8 cellular contexts compared by ENCODE assay signal in the genomic region with DNA sequence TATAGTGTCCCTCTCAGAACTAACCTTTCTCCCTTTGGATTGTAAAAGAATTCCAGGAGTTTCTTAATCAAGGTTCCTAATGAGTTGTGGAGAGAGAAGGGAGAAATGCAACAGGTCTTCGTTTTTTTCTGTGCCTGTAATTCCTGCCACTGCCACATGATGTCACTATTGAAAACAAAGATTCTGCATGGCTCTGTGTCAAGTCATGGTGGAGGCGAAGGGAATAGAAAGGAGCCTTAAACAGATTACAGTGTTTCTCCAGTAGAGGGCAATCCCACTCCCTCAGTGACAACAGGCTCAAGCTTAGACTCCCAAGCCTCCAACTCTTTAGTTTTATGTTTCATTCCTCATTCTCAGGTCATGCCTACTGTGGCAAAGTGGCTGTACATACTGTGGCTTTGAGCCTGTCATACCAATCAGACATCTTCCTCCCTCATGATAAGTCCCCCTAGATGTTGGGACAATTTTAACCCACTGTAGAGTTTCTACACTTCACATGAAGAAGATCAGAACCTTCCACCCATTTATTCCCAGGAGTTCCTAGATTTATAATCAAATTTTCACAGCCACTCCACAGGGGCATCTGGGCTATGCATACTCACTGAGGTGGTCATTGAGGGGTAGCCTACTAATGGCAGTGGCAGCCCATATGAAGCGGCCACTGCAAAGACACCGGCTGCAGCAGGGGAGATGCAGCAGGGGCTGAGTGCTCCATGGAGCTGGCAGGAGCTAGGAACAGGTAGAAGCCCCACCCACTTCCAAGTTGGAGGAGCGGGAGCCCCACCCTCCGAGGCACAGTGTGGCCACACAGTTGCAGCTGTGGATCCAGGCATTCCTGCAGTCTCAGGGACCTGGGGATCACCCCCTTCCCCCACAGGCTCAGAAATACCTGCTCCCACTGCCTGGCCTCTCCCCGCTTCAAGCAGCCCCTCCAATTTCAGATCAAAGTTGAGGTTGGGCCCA.
DNase-seq lines count a peak whose midpoint lies in the region; ATAC-seq, FAIRE-seq and TF ChIP-seq lines count a peak whose summit lies in the region.

No MANE protein-coding gene starts in this region.

- intact Hi-C loops in endothelial cell of umbilical vein (cut with micrococcal nuclease) = loop anchor here (1.0 kb wide), 1 partner anchor 72 kb away; no protein-coding TSS in a partner anchor

- H3K9me1 ChIP-seq in endothelial cell of umbilical vein (replicated peaks; ENCODE audit: control insufficient read depth, extremely low read depth, insufficient read depth, low read length) = no peaks in the 10 kb centered on the region

- no TSS peak for BruUV-seq in endothelial cell of umbilical vein (replicated peaks; lab: Mats Ljungman, UMichigan)

- peaks cover 8% of the 10 kb centered on the region for H3F3A ChIP-seq in smooth muscle cell (ENCODE audit: low read depth)

- POLR2A ChIA-PET in endothelial cell of umbilical vein (lab: Charles Lee) = no interaction called here

- no peaks in the 10 kb centered on the region for H3K79me2 ChIP-seq in DND-41 (ENCODE audit: insufficient read depth, low read length)
- no peaks in the 10 kb centered on the region for H3K79me2 ChIP-seq in endothelial cell of umbilical vein (ENCODE audit: control insufficient read depth, insufficient read depth, low read length)
- H3K79me2 ChIP-seq in smooth muscle cell (ENCODE audit: low read depth) = no peaks in the 10 kb centered on the region

- FAIRE-seq in endothelial cell of umbilical vein (lab: Jason Lieb, UNC) = peak; percentile 59

- H3K4me3 ChIP-seq in DND-41 (ENCODE audit: low read depth in 1 of 2, low read length in 2 of 2) (no peak overlapping the region), endothelial cell of umbilical vein (replicated peaks in 1 of 3; ENCODE audit: insufficient read depth in 1 of 3, low read depth in 1 of 3, low read length in 3 of 3) (no peak overlapping the region), smooth muscle cell (no peak overlapping the region)

- no peak overlapping the region for H3K9ac ChIP-seq in DND-41 (ENCODE audit: low read depth, low read length)
- no peak overlapping the region for H3K9ac ChIP-seq in endothelial cell of umbilical vein (replicated peaks; ENCODE audit: extremely low read depth, insufficient read depth, low read length)
- no peak overlapping the region for H3K9ac ChIP-seq in smooth muscle cell (ENCODE audit: low read depth)

- TF ChIP-seq POLR2A in endothelial cell of umbilical vein (IDR thresholded peaks at IDR 0.05; ENCODE audit: low read depth, low read length) = no peak

- ATAC-seq in DND-41 (ENCODE audit: insufficient read depth, low read depth) = peak; percentile 42; the same call in 2 of the 3 replicates
- peak; percentile 65 for ATAC-seq in GM21619 (IDR thresholded peaks at IDR 0.05; ENCODE audit: unreplicated experiment)
- ATAC-seq in HG02642 (IDR thresholded peaks at IDR 0.05; ENCODE audit: poor library complexity, unreplicated experiment) = no peak
- no peak for ATAC-seq in HG03432 (IDR thresholded peaks at IDR 0.05; ENCODE audit: unreplicated experiment)
- no peak for ATAC-seq in HG02840 (IDR thresholded peaks at IDR 0.05; ENCODE audit: low FRiP score, unreplicated experiment)

- H2AFZ ChIP-seq in DND-41 (ENCODE audit: low read depth, low read length) (no peak overlapping the region), endothelial cell of umbilical vein (ENCODE audit: low read depth, low read length) (no peak overlapping the region), smooth muscle cell (ENCODE audit: low read depth) (no peak overlapping the region)

- CTCF ChIA-PET in endothelial cell of umbilical vein (lab: Charles Lee) = no interaction called here

- no peaks in the 10 kb centered on the region for H4K20me1 ChIP-seq in DND-41 (ENCODE audit: insufficient read depth, low read length)
- H4K20me1 ChIP-seq in endothelial cell of umbilical vein (replicated peaks; ENCODE audit: control insufficient read depth, extremely low read depth, insufficient read depth, low read length) = no peaks in the 10 kb centered on the region
- no peaks in the 10 kb centered on the region for H4K20me1 ChIP-seq in smooth muscle cell (ENCODE audit: low read depth)

- dilution Hi-C loops in endothelial cell of umbilical vein (cut with MboI; ENCODE audit: extremely low pct_ligation_motif_present, low sequenced_read_pairs) = no loop called here

- 68% methylated on average over 6 of the region's 7 CpGs for WGBS in smooth muscle cell (ENCODE audit: low lambda C conversion rate)

- H3K4me2 ChIP-seq in DND-41 (ENCODE audit: insufficient read depth, low read length) = no peak overlapping the region
- H3K4me2 ChIP-seq in endothelial cell of umbilical vein (ENCODE audit: insufficient read depth, low read length) = no peak overlapping the region
- H3K4me2 ChIP-seq in smooth muscle cell = no peak overlapping the region

- DNase-seq in DND-41 (peak; percentile 20), NOMO-1 treated with dmso at 0.1 percent for 144 hours (lab: John Stamatoyannopoulos, UW; ENCODE audit: unreplicated experiment) (peak; percentile 9), endothelial cell of umbilical vein (ENCODE audit: low read depth, low spot score) (peak; percentile 21), smooth muscle cell (lab: John Stamatoyannopoulos, UW; ENCODE audit: unreplicated experiment) (no peak)

- peak; percentile 62 for TF ChIP-seq CTCF in DND-41 (IDR thresholded peaks at IDR 0.05; ENCODE audit: borderline replicate concordance, extremely low read depth, low read length, poor library complexity, severe bottlenecking)
- peak; percentile 39 to 62 for TF ChIP-seq CTCF in endothelial cell of umbilical vein (IDR thresholded peaks at IDR 0.05; ENCODE audit: extremely low read depth in 1 of 2, insufficient read depth in 1 of 2, low read depth in 1 of 2, low read length in 2 of 2)
- peak; percentile 50 for TF ChIP-seq CTCF in smooth muscle cell (IDR thresholded peaks at IDR 0.05; ENCODE audit: borderline replicate concordance, insufficient read depth, poor library complexity, severe bottlenecking)

- peaks cover 3% of the 10 kb centered on the region for H3K9me3 ChIP-seq in DND-41 (ENCODE audit: insufficient read depth, low read length, severe bottlenecking)
- H3K9me3 ChIP-seq in endothelial cell of umbilical vein (replicated peaks; ENCODE audit: control insufficient read depth, insufficient read depth, low read length) = no peaks in the 10 kb centered on the region
- no peaks in the 10 kb centered on the region for H3K9me3 ChIP-seq in smooth muscle cell (replicated peaks; ENCODE audit: low read depth)

- H3K4me1 ChIP-seq in DND-41 (ENCODE audit: insufficient read depth, low read length) (no peaks in the 10 kb centered on the region), endothelial cell of umbilical vein (ENCODE audit: control insufficient read depth, extremely low read depth, insufficient read depth, low read length) (no peaks in the 10 kb centered on the region), smooth muscle cell (ENCODE audit: low read depth) (peaks cover 5% of the 10 kb centered on the region)

- H3K27ac ChIP-seq in DND-41 (ENCODE audit: low read length) = no peak overlapping the region
- no peak overlapping the region for H3K27ac ChIP-seq in endothelial cell of umbilical vein (ENCODE audit: insufficient read depth, low read depth, low read length)
- no peak overlapping the region for H3K27ac ChIP-seq in smooth muscle cell (ENCODE audit: low read depth)

- H3K27me3 ChIP-seq in DND-41 (ENCODE audit: insufficient read depth, low read length, poor library complexity) (no peaks in the 10 kb centered on the region), endothelial cell of umbilical vein (ENCODE audit: control insufficient read depth in 2 of 2, insufficient read depth in 2 of 2, low read length in 2 of 2) (no peaks in the 10 kb centered on the region), smooth muscle cell (ENCODE audit: low read depth) (no peaks in the 10 kb centered on the region)

- H3K36me3 ChIP-seq in DND-41 (ENCODE audit: insufficient read depth, low read length) = no peaks in the 10 kb centered on the region
- no peaks in the 10 kb centered on the region for H3K36me3 ChIP-seq in endothelial cell of umbilical vein (ENCODE audit: control insufficient read depth in 2 of 2, extremely low read depth in 1 of 2, insufficient read depth in 2 of 2, low read length in 2 of 2)
- no peaks in the 10 kb centered on the region for H3K36me3 ChIP-seq in smooth muscle cell (ENCODE audit: low read depth)

TF ChIP-seq in endothelial cell of umbilical vein, 7 proteins besides CTCF, POLR2A, EP300 and RAD21:
- TF ChIP-seq EZH2 (IDR thresholded peaks at IDR 0.05; ENCODE audit: borderline replicate concordance, low read depth, low read length, severe bottlenecking) (no peak), GATA2 (IDR thresholded peaks at IDR 0.05; ENCODE audit: insufficient read depth, insufficient read length, low read depth, low read length) (no peak), POLR2AphosphoS5 (IDR thresholded peaks at IDR 0.05; ENCODE audit: insufficient read depth, low read depth, low read length) (no peak)

Comparison
In these comparisons a context has a peak if more than half of its experiments do, and no peak if none do; other contexts are left out.
1. ATAC-seq: peak in DND-41 (single experiment) and GM21619 (single experiment); none in HG02642 (single experiment), HG03432 (single experiment) and HG02840 (single experiment).
2. Peak in every context shown above with its lines, with median percentiles within 50 percentile points of each other: CTCF ChIP-seq.